Comparison of ENCODE assay signal across 10 cellular contexts in genomic region chr11:66559141-66559861, GRCh38. TPM values are rescaled to one million over a fixed set of nuclear protein-coding genes. Genes with fewer than 3 reads are reported as not detected.
DNase-seq lines count a peak whose midpoint lies in the region; ATAC-seq and FAIRE-seq lines count a peak whose summit lies in the region.
"Had no signal": no experiment of that assay in that cellular context is flagged by ENCODE, and none has a peak within 500 bp of the region (broad histone marks: within the 10 kb centered on the region; RNA-seq: fewer than 3 reads in every experiment).

No MANE protein-coding gene starts in this region.

- peak; percentile 52 for DNase-seq in G401 (ENCODE audit: low spot score)
- peak; percentile 23 to 24 for DNase-seq in activated CD4-positive, alpha-beta T cell treated with anti-CD3 and anti-CD28 coated beads, Interleukin-2, amount 50 U/mL, for 48 hours
- DNase-seq in small intestine, result peak; percentile 15
- DNase-seq in AML-193 (lab: John Stamatoyannopoulos, UW), result no peak
- DNase-seq: NCI-H2107 had no signal

- FAIRE-seq in small intestine (lab: Jason Lieb, UNC), result no peak

- in situ Hi-C loops in G401 (cut with HindIII; ENCODE audit: low sequenced_read_pairs), result no loop called here

- H3K36me3 ChIP-seq in small intestine (ENCODE audit: control insufficient read depth in 2 of 2, insufficient read depth in 2 of 2, low read length in 2 of 2), result no peaks in the 10 kb centered on the region
- H3K36me3 ChIP-seq: neutrophil had no signal

- no peak overlapping the region for H3K27ac ChIP-seq in small intestine (ENCODE audit: low read depth in 1 of 2, low read length in 1 of 2)
- H3K27ac ChIP-seq: neutrophil had no signal

- ATAC-seq in esophagus mucosa (peak; percentile 23), GM18502 (IDR thresholded peaks at IDR 0.05; ENCODE audit: poor library complexity, unreplicated experiment) (no peak), HG03039 (IDR thresholded peaks at IDR 0.05; ENCODE audit: unreplicated experiment) (no peak), GM18498 (IDR thresholded peaks at IDR 0.05; ENCODE audit: unreplicated experiment) (no peak)

- H3K27me3 ChIP-seq in small intestine (ENCODE audit: control insufficient read depth in 2 of 2, insufficient read depth in 2 of 2, low read length in 2 of 2), result peaks cover 0 to 6% of the 10 kb centered on the region in 2 donors

- WGBS in small intestine, 3 donors, result 14 to 16% (median 15%) methylated on average over 39 to 49 of the region's 49 CpGs

- H3K4me3 ChIP-seq in small intestine (ENCODE audit: low read depth in 1 of 2, low read length in 2 of 2), result no peak overlapping the region

- H3K4me1 ChIP-seq in small intestine (ENCODE audit: control insufficient read depth in 2 of 2, insufficient read depth in 1 of 2, low read depth in 1 of 2, low read length in 1 of 2), result peaks cover 0 to 6% of the 10 kb centered on the region in 2 donors

- H3K9me3 ChIP-seq in small intestine (ENCODE audit: control insufficient read depth, low read depth), result no peaks in the 10 kb centered on the region
- H3K9me3 ChIP-seq: neutrophil had no signal

RNA-seq across cellular contexts. Expression of gene CTSF, which starts 9.1 kb away (rescaled TPM):
- 518 and 594 TPM in 2 replicates for total RNA-seq in G401 (2014; rRNA removed; shearing (Covaris generic))
- 4.1 TPM for total RNA-seq in esophagus mucosa
- polyA plus RNA-seq in small intestine, result 10 to 100 TPM in 1 of 3 donors, 1 to 10 TPM in 1, under 1 TPM in 1; 0.67 to 21.0 (median 2.2) TPM

RNA-seq across cellular contexts. Expression of gene ACTN3, which starts 12.6 kb away (rescaled TPM):
- total RNA-seq in G401 (2014; rRNA removed; shearing (Covaris generic)), result 32.1 and 42.0 TPM in 2 replicates
- 0.44 TPM for total RNA-seq in esophagus mucosa
- under 1 TPM in 1 of 3 donors, not detected in 2; 0.01 TPM for polyA plus RNA-seq in small intestine

RNA-seq across cellular contexts. Expression of gene ZDHHC24, which starts 13.5 kb away (rescaled TPM):
- total RNA-seq in G401 (2014; rRNA removed; shearing (Covaris generic)), result 35.3 and 36.0 TPM in 2 replicates
- 6.8 TPM for total RNA-seq in esophagus mucosa
- polyA plus RNA-seq in small intestine, result 1 to 10 TPM; 3.1 to 6.9 (median 4.1) TPM

RNA-seq across cellular contexts. Expression of gene CCDC87, which starts 33.6 kb away (rescaled TPM):
- 0.07 and 0.37 TPM in 2 replicates for total RNA-seq in G401 (2014; rRNA removed; shearing (Covaris generic))
- total RNA-seq in esophagus mucosa, result 0.16 TPM
- under 1 TPM in 2 of 3 donors, not detected in 1; 0.21 to 0.22 TPM for polyA plus RNA-seq in small intestine

RNA-seq across cellular contexts. Expression of gene CCS, which starts 33.7 kb away (rescaled TPM):
- total RNA-seq in G401 (2014; rRNA removed; shearing (Covaris generic)), result 181 and 230 TPM in 2 replicates
- 20.1 TPM for total RNA-seq in esophagus mucosa
- 10 to 100 TPM; 35.0 to 100.0 (median 82.4) TPM for polyA plus RNA-seq in small intestine

Comparison
In these comparisons a context has a peak if more than half of its experiments do, and no peak if none do; other contexts are left out.
1. DNase-seq: peak in G401 (single experiment), activated CD4-positive, alpha-beta T cell treated with anti-CD3 and anti-CD28 coated beads, Interleukin-2, amount 50 U/mL, for 48 hours (2 of 2) and small intestine (single experiment); none in AML-193 (0 of 2).
2. RNA of gene CTSF, which starts 9.1 kb away (total RNA-seq): 518 to 594 TPM in G401; 4.1 TPM in esophagus mucosa (single experiment); every median in the first group is over 100 times any median in the second.
3. RNA of gene ACTN3, which starts 12.6 kb away (total RNA-seq): 32.1 to 42.0 TPM in G401; 0.44 TPM in esophagus mucosa (single experiment); every median in the first group is over 10 times any median in the second.